In the genomic region with DNA sequence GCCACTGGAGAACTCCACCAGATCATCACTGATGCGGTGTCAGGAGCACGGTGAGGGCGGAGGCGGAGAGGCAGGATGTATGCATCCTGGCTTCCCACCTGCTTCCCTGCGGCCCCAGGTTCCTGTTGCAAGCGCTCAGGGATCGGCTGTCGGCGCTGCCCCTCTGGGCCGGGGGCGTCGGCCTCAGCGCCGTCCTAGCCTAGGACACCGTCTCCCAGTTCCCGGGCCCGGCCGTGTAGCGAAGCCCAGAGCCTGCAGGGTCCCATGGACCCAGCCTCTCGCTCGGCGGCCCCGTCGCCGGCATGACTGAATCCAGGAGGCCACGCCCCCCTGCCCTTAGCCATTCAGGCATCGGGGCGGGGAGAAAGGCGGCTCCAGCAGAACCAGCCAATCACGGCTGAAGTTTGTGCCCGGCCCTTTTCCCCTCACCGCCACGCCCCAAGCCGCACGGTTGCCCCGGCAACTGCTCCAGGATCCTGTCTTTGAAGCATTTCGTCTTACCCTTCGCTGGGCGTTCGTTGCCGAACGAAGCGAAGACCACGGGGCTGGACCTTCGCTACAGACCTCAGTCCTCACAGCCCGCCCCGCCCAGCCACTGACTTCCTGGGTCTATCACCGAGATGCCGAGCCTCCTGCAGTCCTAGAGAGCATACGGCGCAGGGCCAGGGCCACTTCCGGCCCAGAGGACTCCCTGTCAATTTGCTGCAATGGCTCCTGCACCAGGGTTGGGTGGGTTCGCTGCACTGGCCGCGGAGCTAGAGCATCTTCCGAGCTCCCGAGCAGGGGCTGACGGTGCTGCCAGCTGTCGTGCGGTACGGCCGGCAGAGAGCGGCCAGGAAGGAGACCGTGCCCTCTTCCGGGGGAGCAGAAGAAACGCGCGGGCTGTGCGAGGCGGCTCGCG, we compare ENCODE assay signal across 1 cellular context.
A peak's percentile ranks its signal among the peaks of the same experiment; 100 is the strongest.
TF ChIP-seq lines count a peak whose summit lies in the region.

No MANE protein-coding gene starts in this region.

TF ChIP-seq in HepG2, 621 proteins besides CTCF, POLR2A, EP300 and RAD21 (continued from another document and continues in another):
- TF ChIP-seq ZBTB40 (IDR thresholded peaks at IDR 0.05) (no peak), ZBTB40 (CRISPR knock-in tag; IDR thresholded peaks at IDR 0.05) (no peak; the same call in 1 of the 2 replicates), FLYWCH1 (CRISPR knock-in tag; IDR thresholded peaks at IDR 0.05) (no peak), ZNF224 (CRISPR knock-in tag; IDR thresholded peaks at IDR 0.05) (no peak), ZNF136 (CRISPR knock-in tag; IDR thresholded peaks at IDR 0.05; ENCODE audit: low read depth) (no peak), ONECUT2 (CRISPR knock-in tag; IDR thresholded peaks at IDR 0.05) (no peak), MTA3 (CRISPR knock-in tag; IDR thresholded peaks at IDR 0.05) (no peak), CBFB (CRISPR knock-in tag; IDR thresholded peaks at IDR 0.05) (no peak), ZNF891 (CRISPR knock-in tag; IDR thresholded peaks at IDR 0.05) (peak; percentile 89), EEA1 (CRISPR knock-in tag; IDR thresholded peaks at IDR 0.05; ENCODE audit: borderline replicate concordance) (no peak; the same call in 1 of the 2 replicates), MAFG (CRISPR knock-in tag; IDR thresholded peaks at IDR 0.05) (no peak), ZNF251 (CRISPR knock-in tag; IDR thresholded peaks at IDR 0.05) (no peak), NRL (CRISPR knock-in tag; IDR thresholded peaks at IDR 0.05; ENCODE audit: borderline replicate concordance) (peak; percentile 79), ZNF850 (CRISPR knock-in tag; conservative IDR thresholded peaks at IDR 0.05) (no peak), ETS1 (CRISPR knock-in tag; IDR thresholded peaks at IDR 0.05) (no peak), ZNF263 (CRISPR knock-in tag; IDR thresholded peaks at IDR 0.05) (peak; percentile 77), ATF7-NPFF (CRISPR knock-in tag; IDR thresholded peaks at IDR 0.05; ENCODE audit: low read depth) (0 out of 2 replicates have a peak, but pooled peaks have one; percentile 24), RAD51 (IDR thresholded peaks at IDR 0.05; ENCODE audit: borderline replicate concordance) (no peak), NFATC3 (CRISPR knock-in tag; IDR thresholded peaks at IDR 0.05) (peak; percentile 64; the same call in 1 of the 2 replicates), SMARCC2 (IDR thresholded peaks at IDR 0.05) (no peak), ZNF746 (CRISPR knock-in tag; IDR thresholded peaks at IDR 0.05) (no peak), AHR (CRISPR knock-in tag; IDR thresholded peaks at IDR 0.05) (no peak; the same call in 1 of the 2 replicates), ZSCAN21 (CRISPR knock-in tag; IDR thresholded peaks at IDR 0.05; ENCODE audit: borderline replicate concordance) (peak; percentile 60; the same call in 1 of the 2 replicates), PRPF4 (IDR thresholded peaks at IDR 0.05; ENCODE audit: low read depth, low read length, poor library complexity, severe bottlenecking) (no peak), ZNF644 (CRISPR knock-in tag; IDR thresholded peaks at IDR 0.05; ENCODE audit: low read depth) (no peak), ARNT (IDR thresholded peaks at IDR 0.05) (no peak), MAZ (IDR thresholded peaks at IDR 0.05; ENCODE audit: borderline replicate concordance, low read depth, low read length) (peak; percentile 34; the same call in 1 of the 2 replicates), MAZ (CRISPR knock-in tag; IDR thresholded peaks at IDR 0.05; ENCODE audit: low read depth) (0 out of 2 replicates have a peak, but pooled peaks have one; percentile 32), NFYC (CRISPR knock-in tag; IDR thresholded peaks at IDR 0.05) (peak; percentile 76), AKNA (CRISPR knock-in tag; IDR thresholded peaks at IDR 0.05; ENCODE audit: borderline replicate concordance) (no peak), ZSCAN31 (CRISPR knock-in tag; IDR thresholded peaks at IDR 0.05; ENCODE audit: low read depth) (0 out of 2 replicates have a peak, but pooled peaks have one; percentile 48), EZH2 (conservative IDR thresholded peaks at IDR 0.05; ENCODE audit: low read depth, low read length) (no peak), MXD1 (CRISPR knock-in tag; IDR thresholded peaks at IDR 0.05) (no peak; the same call in none of the 2 replicates), TBX2 (CRISPR knock-in tag; IDR thresholded peaks at IDR 0.05; ENCODE audit: borderline replicate concordance) (peak; percentile 31)
- TF ChIP-seq, protein P1, sequence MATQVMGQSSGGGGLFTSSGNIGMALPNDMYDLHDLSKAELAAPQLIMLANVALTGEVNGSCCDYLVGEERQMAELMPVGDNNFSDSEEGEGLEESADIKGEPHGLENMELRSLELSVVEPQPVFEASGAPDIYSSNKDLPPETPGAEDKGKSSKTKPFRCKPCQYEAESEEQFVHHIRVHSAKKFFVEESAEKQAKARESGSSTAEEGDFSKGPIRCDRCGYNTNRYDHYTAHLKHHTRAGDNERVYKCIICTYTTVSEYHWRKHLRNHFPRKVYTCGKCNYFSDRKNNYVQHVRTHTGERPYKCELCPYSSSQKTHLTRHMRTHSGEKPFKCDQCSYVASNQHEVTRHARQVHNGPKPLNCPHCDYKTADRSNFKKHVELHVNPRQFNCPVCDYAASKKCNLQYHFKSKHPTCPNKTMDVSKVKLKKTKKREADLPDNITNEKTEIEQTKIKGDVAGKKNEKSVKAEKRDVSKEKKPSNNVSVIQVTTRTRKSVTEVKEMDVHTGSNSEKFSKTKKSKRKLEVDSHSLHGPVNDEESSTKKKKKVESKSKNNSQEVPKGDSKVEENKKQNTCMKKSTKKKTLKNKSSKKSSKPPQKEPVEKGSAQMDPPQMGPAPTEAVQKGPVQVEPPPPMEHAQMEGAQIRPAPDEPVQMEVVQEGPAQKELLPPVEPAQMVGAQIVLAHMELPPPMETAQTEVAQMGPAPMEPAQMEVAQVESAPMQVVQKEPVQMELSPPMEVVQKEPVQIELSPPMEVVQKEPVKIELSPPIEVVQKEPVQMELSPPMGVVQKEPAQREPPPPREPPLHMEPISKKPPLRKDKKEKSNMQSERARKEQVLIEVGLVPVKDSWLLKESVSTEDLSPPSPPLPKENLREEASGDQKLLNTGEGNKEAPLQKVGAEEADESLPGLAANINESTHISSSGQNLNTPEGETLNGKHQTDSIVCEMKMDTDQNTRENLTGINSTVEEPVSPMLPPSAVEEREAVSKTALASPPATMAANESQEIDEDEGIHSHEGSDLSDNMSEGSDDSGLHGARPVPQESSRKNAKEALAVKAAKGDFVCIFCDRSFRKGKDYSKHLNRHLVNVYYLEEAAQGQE (IDR thresholded peaks at IDR 0.05; ENCODE audit: borderline replicate concordance in 1 of 2, low read depth in 1 of 2, low read length in 2 of 2): no peak
- TF ChIP-seq, protein P2, sequence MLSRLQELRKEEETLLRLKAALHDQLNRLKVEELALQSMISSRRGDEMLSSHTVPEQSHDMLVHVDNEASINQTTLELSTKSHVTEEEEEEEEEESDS (CRISPR knock-in tag; IDR thresholded peaks at IDR 0.05; ENCODE audit: borderline replicate concordance): no peak
